13 cellular contexts compared by ENCODE assay signal in the genomic region with DNA sequence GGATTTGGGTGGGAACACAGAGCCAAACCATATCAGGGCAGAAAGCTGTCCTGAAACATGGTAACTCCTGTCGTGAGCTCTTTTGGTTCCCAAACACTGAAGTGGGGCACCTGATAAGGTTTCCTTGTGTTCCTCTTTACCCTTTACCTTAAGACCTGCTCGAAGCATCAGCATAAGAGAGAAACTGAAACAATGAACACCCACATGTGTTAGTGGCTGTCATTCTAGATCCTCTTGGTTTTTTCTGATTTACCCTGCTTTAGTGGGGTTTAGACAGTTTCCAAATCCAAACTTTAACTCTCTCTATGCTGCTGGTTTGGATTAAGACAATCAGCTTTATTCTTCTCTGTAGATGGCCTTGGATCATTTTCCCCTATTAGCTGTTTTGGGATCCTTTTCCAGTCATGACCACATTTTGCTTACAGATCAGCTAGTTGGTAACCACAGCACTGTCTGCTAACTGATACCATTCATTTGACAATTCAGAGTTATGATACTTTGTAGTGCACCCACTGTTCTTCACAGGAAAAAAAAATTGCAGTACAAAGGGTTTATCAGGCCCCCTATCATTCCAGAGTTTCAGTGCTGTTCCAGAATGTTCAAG. TPM values are rescaled to one million over a fixed set of nuclear protein-coding genes. Genes with fewer than 3 reads are reported as not detected.
DNase-seq lines count a peak whose midpoint lies in the region; ATAC-seq, FAIRE-seq and TF ChIP-seq lines count a peak whose summit lies in the region.
"Had no signal": no experiment of that assay in that cellular context is flagged by ENCODE, and none has a peak within 500 bp of the region (broad histone marks: within the 10 kb centered on the region; RNA-seq: fewer than 3 reads in every experiment).

No MANE protein-coding gene starts in this region.

- no peak for TF ChIP-seq EP300 in esophagus muscularis mucosa (IDR thresholded peaks at IDR 0.05)

- no peaks in the 10 kb centered on the region for H3K36me3 ChIP-seq in esophagus muscularis mucosa
- H3K36me3 ChIP-seq: breast epithelium had no signal

- H3K27ac ChIP-seq in esophagus muscularis mucosa (replicated peaks in 1 of 4): no peak overlapping the region
- H3K27ac ChIP-seq: breast epithelium, C4-2B had no signal

- H3K4me3 ChIP-seq in GM12865 (ENCODE audit: low read depth, low read length) (no peak overlapping the region), esophagus muscularis mucosa (no peak overlapping the region)
- H3K4me3 ChIP-seq: breast epithelium had no signal

- peak; percentile 17 for DNase-seq in GM12865 (ENCODE audit: low read depth)
- DNase-seq in GM19239 (ENCODE audit: insufficient read length, low spot score): peak; percentile 14
- DNase-seq in OCI-M1 (lab: John Stamatoyannopoulos, UW): peak; percentile 41
- DNase-seq in urothelium cell line (ENCODE audit: low spot score): no peak
- DNase-seq in activated CD8-positive, alpha-beta memory T cell treated with anti-CD3 and anti-CD28 coated beads, Interleukin-2, amount 50 U/mL, for 4 hours: no peak
- DNase-seq in esophagus muscularis mucosa (ENCODE audit: extremely low spot score): no peak
- DNase-seq in globus pallidus (ENCODE audit: low spot score): no peak
- DNase-seq: NCI-H2171 had no signal

- TF ChIP-seq CTCF in GM12865 (IDR thresholded peaks at IDR 0.05; ENCODE audit: insufficient read depth, low read depth, low read length, missing control alignments) (no peak), esophagus muscularis mucosa (IDR thresholded peaks at IDR 0.05) (no peak)

- no peaks in the 10 kb centered on the region for H3K4me1 ChIP-seq in esophagus muscularis mucosa
- H3K4me1 ChIP-seq: breast epithelium had no signal

- TF ChIP-seq POLR2A in esophagus muscularis mucosa (IDR thresholded peaks at IDR 0.05; ENCODE audit: low read depth): no peak

- 70% methylated on average over 2 of the region's 2 CpGs for WGBS in esophagus muscularis mucosa

- peak; percentile 66 for ATAC-seq in HG02885 (IDR thresholded peaks at IDR 0.05; ENCODE audit: poor library complexity, unreplicated experiment)
- ATAC-seq: left lobe of liver had no signal

- H3K9me3 ChIP-seq in esophagus muscularis mucosa: peaks cover 0 to 6% (median 0%) of the 10 kb centered on the region in 4 donors

- no peaks in the 10 kb centered on the region for H3K27me3 ChIP-seq in esophagus muscularis mucosa
- H3K27me3 ChIP-seq: breast epithelium had no signal

- FAIRE-seq in GM19239 (lab: Jason Lieb, UNC) (peak; percentile 86), urothelium cell line (lab: Jason Lieb, UNC) (no peak)

- intact Hi-C loops in esophagus muscularis mucosa (cut with DNase I): no loop called here

RNA-seq across cellular contexts. Expression of gene MNDA, which starts 1.0 kb away (rescaled TPM):
- 10 to 100 TPM in 1 of 4 donors, 1 to 10 TPM in 3; 2.1 to 19.7 (median 3.2) TPM for total RNA-seq in esophagus muscularis mucosa
- total RNA-seq: fibroblast of lung had no signal

RNA-seq across cellular contexts. Expression of gene OR6N2, which starts 49.2 kb away (rescaled TPM):
- not detected for total RNA-seq in esophagus muscularis mucosa
- total RNA-seq: breast epithelium, fibroblast of lung, left lobe of liver had no signal

RNA-seq across cellular contexts. Expression of gene OR6N1, which starts 58.2 kb away (rescaled TPM):
- total RNA-seq in esophagus muscularis mucosa: not detected
- total RNA-seq: breast epithelium, fibroblast of lung, left lobe of liver had no signal

Comparison
In these comparisons a context has a peak if more than half of its experiments do, and no peak if none do; other contexts are left out.
1. DNase-seq: peak in GM12865 (single experiment), GM19239 (single experiment) and OCI-M1 (single experiment); none in urothelium cell line (single experiment), activated CD8-positive, alpha-beta memory T cell treated with anti-CD3 and anti-CD28 coated beads, Interleukin-2, amount 50 U/mL, for 4 hours (single experiment), esophagus muscularis mucosa (single experiment) and globus pallidus (single experiment).